In the genomic region with DNA sequence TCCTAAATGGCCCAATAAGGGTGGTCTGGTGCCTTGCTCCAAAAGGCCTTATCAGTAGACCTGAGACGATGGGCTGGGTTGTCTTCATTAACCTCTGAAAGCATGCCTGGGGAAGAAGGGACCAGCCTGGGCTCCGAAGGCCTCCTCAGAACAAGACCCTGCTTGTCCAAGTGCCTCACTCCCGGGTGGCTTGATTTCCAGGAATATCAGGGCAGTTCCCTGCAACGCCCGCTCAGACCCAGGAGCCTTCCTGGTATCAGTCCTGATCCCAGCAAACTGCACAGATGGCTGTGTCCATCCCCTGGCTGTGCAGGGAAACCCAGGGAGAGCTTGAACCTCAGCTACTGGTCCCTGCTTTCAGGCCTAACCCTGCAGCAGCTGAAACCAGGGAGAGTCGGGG, we compare ENCODE assay signal across 30 cellular contexts.
"Had no signal": no experiment of that assay in that cellular context is flagged by ENCODE, and none has a peak within 500 bp of the region (broad histone marks: within the 10 kb centered on the region; RNA-seq: fewer than 3 reads in every experiment).

No MANE protein-coding gene starts in this region.

- H3K36me3 ChIP-seq: ascending aorta, esophagus muscularis mucosa, heart right ventricle, left lung, lower lobe of right lung, thoracic aorta, uterus had no signal

- H3K27ac Mint-ChIP-seq: activated CD4-positive, alpha-beta memory T cell treated with anti-CD3 and anti-CD28 coated beads for 36 hours; activated naive CD4-positive, alpha-beta T cell treated with anti-CD3 and anti-CD28 coated beads, Interleukin-2, amount 10 ng/mL, durations not matched to agents 7 days and 5 days; activated naive CD8-positive, alpha-beta T cell treated with anti-CD3 and anti-CD28 coated beads, Interleukin-2, amount 10 ng/mL, durations not matched to agents 7 days and 5 days; activated T-cell treated with anti-CD3 and anti-CD28 coated beads, Interleukin-2, amount 50 U/mL, for 24 hours; natural killer cell; stimulated activated effector memory CD8-positive, alpha-beta T cell treated with anti-CD3 and anti-CD28 coated beads, Interleukin-12 subunit alpha, Interleukin-12 subunit beta, amount 100 ng/mL, for 72 hours; stimulated activated naive CD8-positive, alpha-beta T cell treated with anti-CD3 and anti-CD28 coated beads, Interleukin-15, Interleukin-2, amounts not matched to agents 100 ng/mL and 50 ng/mL, for 24 hours; T-helper 2 cell treated with Interferon-gamma antibody and Interleukin-4, amounts not matched to agents 5 μg/mL and 100 μg/mL, for 36 hours; type B pancreatic cell had no signal

- H3K9me3 Mint-ChIP-seq: activated CD4-positive, alpha-beta memory T cell treated with anti-CD3 and anti-CD28 coated beads for 36 hours; activated naive CD4-positive, alpha-beta T cell treated with anti-CD3 and anti-CD28 coated beads, Interleukin-2, amount 10 ng/mL, durations not matched to agents 7 days and 5 days; activated naive CD8-positive, alpha-beta T cell treated with anti-CD3 and anti-CD28 coated beads, Interleukin-2, amount 10 ng/mL, durations not matched to agents 7 days and 5 days; activated T-cell treated with anti-CD3 and anti-CD28 coated beads, Interleukin-2, amount 50 U/mL, for 24 hours; natural killer cell; stimulated activated effector memory CD8-positive, alpha-beta T cell treated with anti-CD3 and anti-CD28 coated beads, Interleukin-12 subunit alpha, Interleukin-12 subunit beta, amount 100 ng/mL, for 72 hours; stimulated activated naive CD8-positive, alpha-beta T cell treated with anti-CD3 and anti-CD28 coated beads, Interleukin-15, Interleukin-2, amounts not matched to agents 100 ng/mL and 50 ng/mL, for 24 hours; T-helper 2 cell treated with Interferon-gamma antibody and Interleukin-4, amounts not matched to agents 5 μg/mL and 100 μg/mL, for 36 hours; type B pancreatic cell had no signal

- H3K27me3 Mint-ChIP-seq: activated T-cell treated with anti-CD3 and anti-CD28 coated beads, Interleukin-2, amount 50 U/mL, for 24 hours had no signal

- FAIRE-seq: endothelial cell of umbilical vein had no signal

- H3K27ac ChIP-seq: ascending aorta, esophagus muscularis mucosa, heart right ventricle, left lung, lower lobe of right lung, skin epidermis, thoracic aorta, uterus had no signal

- H3K9me3 ChIP-seq: ascending aorta, esophagus muscularis mucosa, heart right ventricle, left lung, lower lobe of right lung, thoracic aorta, uterus had no signal

- H3K4me1 Mint-ChIP-seq: activated naive CD4-positive, alpha-beta T cell treated with anti-CD3 and anti-CD28 coated beads, Interleukin-2, amount 10 ng/mL, durations not matched to agents 7 days and 5 days; activated naive CD8-positive, alpha-beta T cell treated with anti-CD3 and anti-CD28 coated beads, Interleukin-2, amount 10 ng/mL, durations not matched to agents 7 days and 5 days; natural killer cell; stimulated activated effector memory CD8-positive, alpha-beta T cell treated with anti-CD3 and anti-CD28 coated beads, Interleukin-12 subunit alpha, Interleukin-12 subunit beta, amount 100 ng/mL, for 72 hours had no signal

- H3K4me3 Mint-ChIP-seq: activated CD4-positive, alpha-beta memory T cell treated with anti-CD3 and anti-CD28 coated beads for 36 hours; activated naive CD4-positive, alpha-beta T cell treated with anti-CD3 and anti-CD28 coated beads, Interleukin-2, amount 10 ng/mL, durations not matched to agents 7 days and 5 days; activated naive CD8-positive, alpha-beta T cell treated with anti-CD3 and anti-CD28 coated beads, Interleukin-2, amount 10 ng/mL, durations not matched to agents 7 days and 5 days; activated T-cell treated with anti-CD3 and anti-CD28 coated beads, Interleukin-2, amount 50 U/mL, for 24 hours; brain; natural killer cell; stimulated activated effector memory CD8-positive, alpha-beta T cell treated with anti-CD3 and anti-CD28 coated beads, Interleukin-12 subunit alpha, Interleukin-12 subunit beta, amount 100 ng/mL, for 72 hours; stimulated activated naive CD8-positive, alpha-beta T cell treated with anti-CD3 and anti-CD28 coated beads, Interleukin-15, Interleukin-2, amounts not matched to agents 100 ng/mL and 50 ng/mL, for 24 hours; T-helper 2 cell treated with Interferon-gamma antibody and Interleukin-4, amounts not matched to agents 5 μg/mL and 100 μg/mL, for 36 hours; type B pancreatic cell had no signal

- H3K27me3 ChIP-seq: ascending aorta, uterus had no signal

- DNase-seq: activated CD4-positive, alpha-beta memory T cell treated with anti-CD3 and anti-CD28 coated beads for 36 hours; activated CD4-positive, alpha-beta T cell treated with anti-CD3 and anti-CD28 coated beads for 48 hours; activated CD8-positive, alpha-beta memory T cell treated with anti-CD3 and anti-CD28 coated beads, Interleukin-2, amount 50 U/mL, for 48 hours; activated gamma-delta T cell; activated naive CD4-positive, alpha-beta T cell treated with anti-CD3 and anti-CD28 coated beads, Interleukin-2, amount 10 ng/mL, durations not matched to agents 7 days and 5 days; activated naive CD8-positive, alpha-beta T cell treated with anti-CD3 and anti-CD28 coated beads, Interleukin-2, amount 10 ng/mL, durations not matched to agents 7 days and 5 days; activated T-cell treated with anti-CD3 and anti-CD28 coated beads, Interleukin-2, amount 50 U/mL, for 24 hours; caudate nucleus; cortex of kidney; foreskin melanocyte; heart right ventricle; left lung; lower lobe of right lung; mesendoderm; natural killer cell; posterior cingulate gyrus; stimulated activated CD4-positive, alpha-beta T cell treated with anti-CD3 and anti-CD28 coated beads, Interleukin-4, amount 100 ng/mL, for 24 hours; T-helper 1 cell; uterus had no signal

- H3K36me3 Mint-ChIP-seq: activated CD4-positive, alpha-beta memory T cell treated with anti-CD3 and anti-CD28 coated beads for 36 hours; activated naive CD4-positive, alpha-beta T cell treated with anti-CD3 and anti-CD28 coated beads, Interleukin-2, amount 10 ng/mL, durations not matched to agents 7 days and 5 days; activated naive CD8-positive, alpha-beta T cell treated with anti-CD3 and anti-CD28 coated beads, Interleukin-2, amount 10 ng/mL, durations not matched to agents 7 days and 5 days; brain; natural killer cell; stimulated activated effector memory CD8-positive, alpha-beta T cell treated with anti-CD3 and anti-CD28 coated beads, Interleukin-12 subunit alpha, Interleukin-12 subunit beta, amount 100 ng/mL, for 72 hours; type B pancreatic cell had no signal

- ATAC-seq: heart right ventricle; left lung; lower lobe of right lung; natural killer cell; sciatic nerve; stimulated activated effector memory CD8-positive, alpha-beta T cell treated with anti-CD3 and anti-CD28 coated beads, Interleukin-12 subunit alpha, Interleukin-12 subunit beta, amount 100 ng/mL, for 72 hours had no signal

- H3K4me1 ChIP-seq: ascending aorta, esophagus muscularis mucosa, heart right ventricle, left lung, lower lobe of right lung, uterus had no signal

- H3K4me3 ChIP-seq: ascending aorta, esophagus muscularis mucosa, heart right ventricle, left lung, lower lobe of right lung, skin epidermis, thoracic aorta, uterus had no signal
